ENCODE assay signal across 27 cellular contexts in genomic region chr5:123598028-123598689, GRCh38.
DNase-seq lines count a peak whose midpoint lies in the region; ATAC-seq and TF ChIP-seq lines count a peak whose summit lies in the region.
"Had no signal": no experiment of that assay in that cellular context is flagged by ENCODE, and none has a peak within 500 bp of the region (broad histone marks: within the 10 kb centered on the region; RNA-seq: fewer than 3 reads in every experiment).

No MANE protein-coding gene starts in this region.

- DNase-seq in activated CD4-positive, CD25-positive, alpha-beta regulatory T cell treated with anti-CD3 and anti-CD28 coated beads, Interleukin-2, amount 50 U/mL, for 72 hours = no peak
- DNase-seq in central memory CD8-positive, alpha-beta T cell (ENCODE audit: low spot score in 2 of 2) = no peak
- no peak for DNase-seq in right atrium auricular region (ENCODE audit: low spot score)
- no peak for DNase-seq in COLO829 (ENCODE audit: low spot score)
- DNase-seq: activated CD8-positive, alpha-beta T cell treated with anti-CD3 and anti-CD28 coated beads for 36 hours; amniotic stem cell; dorsolateral prefrontal cortex; foreskin melanocyte; hypothalamus; KBM-7; naive thymus-derived CD4-positive, alpha-beta T cell; NCI-H2081 treated with DMSO at 0.1 percent for 48 hours; NCI-H524 treated with DMSO at 0.1 percent for 48 hours; SHP77; stimulated activated CD4-positive, alpha-beta T cell treated with anti-CD3 and anti-CD28 coated beads, Interleukin-4, amount 100 ng/mL, for 24 hours; T-helper 1 cell; testis had no signal

- H3K36me3 ChIP-seq in right atrium auricular region = no peaks in the 10 kb centered on the region
- H3K36me3 ChIP-seq: cardiac muscle cell had no signal

- H3K4me3 ChIP-seq in right atrium auricular region = no peak overlapping the region
- H3K4me3 ChIP-seq: cardiac muscle cell, skin epidermis, testis had no signal

- no peaks in the 10 kb centered on the region for H3K4me1 ChIP-seq in right atrium auricular region
- H3K4me1 ChIP-seq: parathyroid adenoma, testis had no signal

- H3K9me3 Mint-ChIP-seq in central memory CD8-positive, alpha-beta T cell = no peaks in the 10 kb centered on the region
- H3K9me3 Mint-ChIP-seq: activated CD8-positive, alpha-beta T cell treated with anti-CD3 and anti-CD28 coated beads for 36 hours; activated T-helper 1 cell treated with anti-CD3 and anti-CD28 coated beads, Interleukin-12 subunit alpha, Interleukin-12 subunit beta, Interleukin-2, Interleukin-4 antibody, amounts not matched to agents 30 ng/mL and 10 ng/mL and 1 ng/mL, durations not matched to agents 14 hours and 24 hours and 36 hours; naive thymus-derived CD4-positive, alpha-beta T cell had no signal

- H3K4me1 Mint-ChIP-seq in central memory CD8-positive, alpha-beta T cell = peaks cover 5% of the 10 kb centered on the region

- ATAC-seq in activated CD4-positive, CD25-positive, alpha-beta regulatory T cell treated with anti-CD3 and anti-CD28 coated beads, Interleukin-2, amount 50 U/mL, for 24 hours = peak; percentile 46 to 63
- peak; percentile 60 for ATAC-seq in GM19023 (IDR thresholded peaks at IDR 0.05; ENCODE audit: unreplicated experiment)
- ATAC-seq in HG02870 (IDR thresholded peaks at IDR 0.05; ENCODE audit: unreplicated experiment) = peak; percentile 63
- ATAC-seq in central memory CD8-positive, alpha-beta T cell (replicated peaks; ENCODE audit: extremely low read depth, poor library complexity, severe bottlenecking) = no peak
- ATAC-seq in GM19467 (IDR thresholded peaks at IDR 0.05; ENCODE audit: unreplicated experiment) = no peak
- ATAC-seq: activated CD8-positive, alpha-beta T cell treated with anti-CD3 and anti-CD28 coated beads for 36 hours; naive thymus-derived CD4-positive, alpha-beta T cell had no signal

- H3K36me3 Mint-ChIP-seq in central memory CD8-positive, alpha-beta T cell (ENCODE audit: insufficient read depth) = peaks cover 9% of the 10 kb centered on the region

- TF ChIP-seq CTCF in right atrium auricular region (IDR thresholded peaks at IDR 0.05) = no peak

- H3K27ac ChIP-seq in right atrium auricular region = no peak overlapping the region
- H3K27ac ChIP-seq: 22Rv1, epithelial cell of prostate, parathyroid adenoma, skin epidermis, testis had no signal

- H3K4me3 Mint-ChIP-seq in central memory CD8-positive, alpha-beta T cell = no peak overlapping the region
- H3K4me3 Mint-ChIP-seq: activated CD8-positive, alpha-beta T cell treated with anti-CD3 and anti-CD28 coated beads for 36 hours; activated T-helper 1 cell treated with anti-CD3 and anti-CD28 coated beads, Interleukin-12 subunit alpha, Interleukin-12 subunit beta, Interleukin-2, Interleukin-4 antibody, amounts not matched to agents 30 ng/mL and 10 ng/mL and 1 ng/mL, durations not matched to agents 14 hours and 24 hours and 36 hours; naive thymus-derived CD4-positive, alpha-beta T cell had no signal

- no peaks in the 10 kb centered on the region for H3K27me3 ChIP-seq in right atrium auricular region
- H3K27me3 ChIP-seq: cardiac muscle cell, dorsolateral prefrontal cortex, testis had no signal

- peak overlapping the region; percentile 1 for H3K27ac Mint-ChIP-seq in central memory CD8-positive, alpha-beta T cell (ENCODE audit: low read depth)
- H3K27ac Mint-ChIP-seq: activated CD8-positive, alpha-beta T cell treated with anti-CD3 and anti-CD28 coated beads for 36 hours; activated T-helper 1 cell treated with anti-CD3 and anti-CD28 coated beads, Interleukin-12 subunit alpha, Interleukin-12 subunit beta, Interleukin-2, Interleukin-4 antibody, amounts not matched to agents 30 ng/mL and 10 ng/mL and 1 ng/mL, durations not matched to agents 14 hours and 24 hours and 36 hours had no signal

- no peaks in the 10 kb centered on the region for H3K9me3 ChIP-seq in right atrium auricular region
- H3K9me3 ChIP-seq: testis had no signal

- no peaks in the 10 kb centered on the region for H3K27me3 Mint-ChIP-seq in central memory CD8-positive, alpha-beta T cell
- H3K27me3 Mint-ChIP-seq: activated CD8-positive, alpha-beta T cell treated with anti-CD3 and anti-CD28 coated beads for 36 hours; naive thymus-derived CD4-positive, alpha-beta T cell had no signal

Comparison
In these comparisons a context has a peak if more than half of its experiments do, and no peak if none do; other contexts are left out.
1. ATAC-seq: peak in activated CD4-positive, CD25-positive, alpha-beta regulatory T cell treated with anti-CD3 and anti-CD28 coated beads, Interleukin-2, amount 50 U/mL, for 24 hours (2 of 2), GM19023 (single experiment) and HG02870 (single experiment); none in central memory CD8-positive, alpha-beta T cell (single experiment) and GM19467 (single experiment).